ENCODE assay signal across 6 cellular contexts in genomic region chr5:71637133-71637532, GRCh38.
"Had no signal": no experiment of that assay in that cellular context is flagged by ENCODE, and none has a peak within 500 bp of the region (broad histone marks: within the 10 kb centered on the region; RNA-seq: fewer than 3 reads in every experiment).

No MANE protein-coding gene starts in this region.

- H3K4me3 ChIP-seq: K562 had no signal

- H3K27ac ChIP-seq: HL-60 had no signal

- H3K27me3 Mint-ChIP-seq: IgD-negative memory B cell had no signal

- H3K27ac Mint-ChIP-seq: IgD-negative memory B cell had no signal

- H3K4me3 Mint-ChIP-seq: IgD-negative memory B cell had no signal

- ATAC-seq: HepG2, K562 had no signal

- DNase-seq: IMR-90, KBM-7 had no signal

- H3K9me3 Mint-ChIP-seq: IgD-negative memory B cell had no signal
